ENCODE assay signal across 18 cellular contexts in genomic region chr7:17638727-17639126, GRCh38.
DNase-seq lines count a peak whose midpoint lies in the region; ATAC-seq and TF ChIP-seq lines count a peak whose summit lies in the region.
"Had no signal": no experiment of that assay in that cellular context is flagged by ENCODE, and none has a peak within 500 bp of the region (broad histone marks: within the 10 kb centered on the region; RNA-seq: fewer than 3 reads in every experiment).

No MANE protein-coding gene starts in this region.

- H3K9ac ChIP-seq in Karpas-422 (ENCODE audit: low read length) = no peak overlapping the region

- CTCF ChIA-PET in WTC11 (lab: Charles Lee) = no interaction called here

- H2AFZ ChIP-seq in ACC112 (ENCODE audit: low read length, unreplicated experiment) (no peak overlapping the region), Karpas-422 (ENCODE audit: low read length) (no peak overlapping the region)

- ATAC-seq in left lobe of liver (peak; percentile 49), WTC11 (no peak), HG02885 (IDR thresholded peaks at IDR 0.05; ENCODE audit: poor library complexity, unreplicated experiment) (no peak)
- no peak for ATAC-seq in activated naive CD8-positive, alpha-beta T cell treated with anti-CD3 and anti-CD28 coated beads, Interleukin-2, amount 50 U/mL, for 24 hours

- H3K36me3 ChIP-seq in ACC112 (ENCODE audit: insufficient read depth, low read length) (no peaks in the 10 kb centered on the region), Karpas-422 (ENCODE audit: insufficient read depth, low read length) (no peaks in the 10 kb centered on the region)
- H3K36me3 ChIP-seq: ovary, tibial artery had no signal

- H3K79me2 ChIP-seq in ACC112 (ENCODE audit: control insufficient read depth, insufficient read depth, low read length, unreplicated experiment) (no peaks in the 10 kb centered on the region), Karpas-422 (ENCODE audit: low read length) (no peaks in the 10 kb centered on the region)

- H3K27ac ChIP-seq in ACC112 (ENCODE audit: low read depth, low read length) = no peak overlapping the region
- H3K27ac ChIP-seq in Karpas-422 (ENCODE audit: low read length) = no peak overlapping the region
- H3K27ac ChIP-seq: ovary, tibial artery had no signal

- peaks cover 12% of the 10 kb centered on the region for H3K9me3 Mint-ChIP-seq in WTC11
- H3K9me3 Mint-ChIP-seq in activated naive CD8-positive, alpha-beta T cell treated with anti-CD3 and anti-CD28 coated beads, Interleukin-2, amount 50 U/mL, for 24 hours = peaks cover 5% of the 10 kb centered on the region

- no peaks in the 10 kb centered on the region for H3K27me3 Mint-ChIP-seq in WTC11 (ENCODE audit: low read depth)
- peaks cover 9% of the 10 kb centered on the region for H3K27me3 Mint-ChIP-seq in activated naive CD8-positive, alpha-beta T cell treated with anti-CD3 and anti-CD28 coated beads, Interleukin-2, amount 50 U/mL, for 24 hours
- H3K27me3 Mint-ChIP-seq: activated B cell treated with CpG ODN at 0.5 μM for 24 hours had no signal

- H3K4me1 ChIP-seq in ACC112 (ENCODE audit: control insufficient read depth, insufficient read depth, low read length, unreplicated experiment) (peaks cover 5% of the 10 kb centered on the region), Karpas-422 (ENCODE audit: low read length) (no peaks in the 10 kb centered on the region)
- H3K4me1 ChIP-seq: tibial artery had no signal

- peaks cover 9% of the 10 kb centered on the region for H3K36me3 Mint-ChIP-seq in WTC11
- H3K36me3 Mint-ChIP-seq in activated naive CD8-positive, alpha-beta T cell treated with anti-CD3 and anti-CD28 coated beads, Interleukin-2, amount 50 U/mL, for 24 hours (ENCODE audit: low read depth) = no peaks in the 10 kb centered on the region
- H3K36me3 Mint-ChIP-seq: activated naive CD8-positive, alpha-beta T cell had no signal

- no peak overlapping the region for H3K27ac Mint-ChIP-seq in WTC11
- H3K27ac Mint-ChIP-seq in activated naive CD8-positive, alpha-beta T cell treated with anti-CD3 and anti-CD28 coated beads, Interleukin-2, amount 50 U/mL, for 24 hours = no peak overlapping the region
- H3K27ac Mint-ChIP-seq: activated B cell treated with CpG ODN at 0.5 μM for 24 hours; activated naive CD8-positive, alpha-beta T cell; HFFc6; mesothelial cell of epicardium had no signal

- DNase-seq in MV-4-11 (lab: John Stamatoyannopoulos, UW) (peak; percentile 81), SKM-1 (lab: John Stamatoyannopoulos, UW; ENCODE audit: unreplicated experiment) (peak; percentile 9), left lobe of liver (ENCODE audit: low spot score) (no peak), WTC11 (ENCODE audit: low spot score) (no peak), Karpas-422 (no peak)
- no peak for DNase-seq in activated naive CD8-positive, alpha-beta T cell treated with anti-CD3 and anti-CD28 coated beads, Interleukin-2, amount 50 U/mL, for 24 hours
- DNase-seq: activated B cell treated with CpG ODN at 0.5 μM for 24 hours; activated CD8-positive, alpha-beta memory T cell treated with anti-CD3 and anti-CD28 coated beads, Interleukin-2, amount 50 U/mL, for 4 hours; cerebellar nuclear complex; DMS 273 treated with DMSO at 0.1 percent for 48 hours; HFFc6; NCI-H774; ovary; tibial artery had no signal

- POLR2A ChIA-PET in WTC11 (lab: Charles Lee) = no interaction called here

- H3K9me3 ChIP-seq in Karpas-422 (ENCODE audit: low read length) = no peaks in the 10 kb centered on the region
- H3K9me3 ChIP-seq: ovary, tibial artery had no signal

- H3K9me2 ChIP-seq in Karpas-422 (replicated peaks; ENCODE audit: insufficient read depth, low read length) = no peaks in the 10 kb centered on the region

- TF ChIP-seq CTCF in WTC11 (IDR thresholded peaks at IDR 0.05) = no peak

- no peak overlapping the region for H3K4me3 Mint-ChIP-seq in WTC11
- no peak overlapping the region for H3K4me3 Mint-ChIP-seq in activated naive CD8-positive, alpha-beta T cell treated with anti-CD3 and anti-CD28 coated beads, Interleukin-2, amount 50 U/mL, for 24 hours
- H3K4me3 Mint-ChIP-seq: activated B cell treated with CpG ODN at 0.5 μM for 24 hours; activated naive CD8-positive, alpha-beta T cell; HFFc6; mesothelial cell of epicardium had no signal

- no peak overlapping the region for H3K4me2 ChIP-seq in Karpas-422 (ENCODE audit: low read depth, low read length, poor library complexity, severe bottlenecking)

- H3K27me3 ChIP-seq in ACC112 (ENCODE audit: insufficient read depth, low read length) (no peaks in the 10 kb centered on the region), Karpas-422 (ENCODE audit: low read length) (no peaks in the 10 kb centered on the region)
- H3K27me3 ChIP-seq: ovary, tibial artery had no signal

- H3K4me1 Mint-ChIP-seq in WTC11 = peaks cover 21% of the 10 kb centered on the region
- H3K4me1 Mint-ChIP-seq in activated naive CD8-positive, alpha-beta T cell treated with anti-CD3 and anti-CD28 coated beads, Interleukin-2, amount 50 U/mL, for 24 hours = no peaks in the 10 kb centered on the region
- H3K4me1 Mint-ChIP-seq: activated B cell treated with CpG ODN at 0.5 μM for 24 hours had no signal

- H3K4me3 ChIP-seq in ACC112 (ENCODE audit: low read depth, low read length) (peak overlapping the region; percentile 70; the same call in 1 of the 2 replicates), Karpas-422 (ENCODE audit: low read length) (no peak overlapping the region)
- H3K4me3 ChIP-seq: ovary, tibial artery had no signal

- H4K20me1 ChIP-seq in Karpas-422 (ENCODE audit: insufficient read depth, low read depth, low read length) = no peaks in the 10 kb centered on the region

TF ChIP-seq in WTC11, 78 proteins besides CTCF, POLR2A, EP300 and RAD21:
- TF ChIP-seq ZNF423 (CRISPR knock-in tag; IDR thresholded peaks at IDR 0.05) (no peak), SOX15 (CRISPR knock-in tag; IDR thresholded peaks at IDR 0.05) (no peak), AR (CRISPR knock-in tag; IDR thresholded peaks at IDR 0.05) (no peak)
TF ChIP-seq in WTC11: peak in this region for 0.

Comparison
In these comparisons a context has a peak if more than half of its experiments do, and no peak if none do; other contexts are left out.
1. DNase-seq: peak in MV-4-11 (single experiment) and SKM-1 (single experiment); none in left lobe of liver (single experiment), WTC11 (single experiment), activated naive CD8-positive, alpha-beta T cell treated with anti-CD3 and anti-CD28 coated beads, Interleukin-2, amount 50 U/mL, for 24 hours (single experiment) and Karpas-422 (single experiment).